1 cellular context compared by ENCODE assay signal in the genomic region with DNA sequence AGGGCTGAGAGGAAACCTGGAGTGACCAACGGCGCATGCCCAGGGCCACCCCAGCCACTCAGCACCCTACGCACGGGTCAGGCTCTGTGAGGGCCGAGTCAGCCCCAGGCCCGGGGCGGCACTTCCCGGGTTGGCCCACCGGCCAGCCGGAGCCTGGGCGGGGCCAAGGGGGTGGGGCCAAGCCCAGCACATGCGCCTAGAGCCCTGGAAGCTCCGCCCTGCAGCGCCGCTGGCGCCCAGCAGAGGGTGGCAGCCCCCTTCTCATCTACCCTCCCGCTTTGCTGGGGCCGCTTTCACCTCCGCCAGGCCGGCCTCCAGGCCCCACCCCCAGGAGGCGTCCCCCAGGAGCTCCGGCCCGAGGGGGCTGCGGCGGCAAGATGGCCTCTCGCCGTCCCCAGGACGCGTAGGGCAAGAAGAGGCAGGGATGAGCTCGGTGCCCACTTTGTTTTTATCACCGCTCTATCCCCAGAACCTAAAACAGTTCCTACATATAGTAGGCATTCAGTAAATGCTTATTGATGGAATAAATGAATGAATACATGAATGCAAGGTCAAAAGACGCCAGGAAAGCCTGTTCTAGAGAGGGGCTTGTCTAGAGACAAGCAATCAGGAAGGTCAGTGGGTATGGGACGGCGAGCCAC.
TF ChIP-seq lines count a peak whose summit lies in the region.

No MANE protein-coding gene starts in this region.

TF ChIP-seq in SK-N-SH, 30 proteins besides CTCF, POLR2A, EP300 and RAD21 (continued from another document):
- TF ChIP-seq, protein P1, sequence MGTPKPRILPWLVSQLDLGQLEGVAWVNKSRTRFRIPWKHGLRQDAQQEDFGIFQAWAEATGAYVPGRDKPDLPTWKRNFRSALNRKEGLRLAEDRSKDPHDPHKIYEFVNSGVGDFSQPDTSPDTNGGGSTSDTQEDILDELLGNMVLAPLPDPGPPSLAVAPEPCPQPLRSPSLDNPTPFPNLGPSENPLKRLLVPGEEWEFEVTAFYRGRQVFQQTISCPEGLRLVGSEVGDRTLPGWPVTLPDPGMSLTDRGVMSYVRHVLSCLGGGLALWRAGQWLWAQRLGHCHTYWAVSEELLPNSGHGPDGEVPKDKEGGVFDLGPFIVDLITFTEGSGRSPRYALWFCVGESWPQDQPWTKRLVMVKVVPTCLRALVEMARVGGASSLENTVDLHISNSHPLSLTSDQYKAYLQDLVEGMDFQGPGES (IDR thresholded peaks at IDR 0.05; ENCODE audit: low read depth, low read length), result no peak
- TF ChIP-seq TEAD4 (IDR thresholded peaks at IDR 0.05; ENCODE audit: borderline replicate concordance, insufficient read depth) (no peak), MEF2A (IDR thresholded peaks at IDR 0.05; ENCODE audit: borderline replicate concordance, low read depth) (no peak), CHD2 (IDR thresholded peaks at IDR 0.05; ENCODE audit: low read length, partially characterized antibody) (peak; percentile 64), RXRA (IDR thresholded peaks at IDR 0.05; ENCODE audit: borderline replicate concordance, low read depth) (no peak), SMC3 (IDR thresholded peaks at IDR 0.05; ENCODE audit: low read depth, low read length) (peak; percentile 84), SIN3A (IDR thresholded peaks at IDR 0.05; ENCODE audit: borderline replicate concordance, low read depth, low read length) (peak; percentile 31; the same call in 1 of the 2 replicates), POLR2AphosphoS5 (IDR thresholded peaks at IDR 0.05; ENCODE audit: low read depth, low read length) (peak; percentile 76; the same call in 1 of the 2 replicates), MXI1 (IDR thresholded peaks at IDR 0.05; ENCODE audit: low read depth, low read length) (peak; percentile 60; the same call in 1 of the 2 replicates), RFX5 (IDR thresholded peaks at IDR 0.05; ENCODE audit: low read length) (no peak), EZH2phosphoT487 (IDR thresholded peaks at IDR 0.05; ENCODE audit: borderline replicate concordance, low read depth) (no peak), RCOR1 (IDR thresholded peaks at IDR 0.05; ENCODE audit: low read length) (peak; percentile 39), TCF12 (IDR thresholded peaks at IDR 0.05) (no peak), JUND (IDR thresholded peaks at IDR 0.05) (no peak), NFIC (IDR thresholded peaks at IDR 0.05; ENCODE audit: borderline replicate concordance) (no peak), YY1 (IDR thresholded peaks at IDR 0.05; ENCODE audit: low read depth) (peak; percentile 83), GABPA (IDR thresholded peaks at IDR 0.05; ENCODE audit: low read depth) (no peak)
- TF ChIP-seq, protein P2, sequence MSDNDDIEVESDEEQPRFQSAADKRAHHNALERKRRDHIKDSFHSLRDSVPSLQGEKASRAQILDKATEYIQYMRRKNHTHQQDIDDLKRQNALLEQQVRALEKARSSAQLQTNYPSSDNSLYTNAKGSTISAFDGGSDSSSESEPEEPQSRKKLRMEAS (IDR thresholded peaks at IDR 0.05; ENCODE audit: low read depth), result peak; percentile 25; the same call in 1 of the 2 replicates
- TF ChIP-seq, protein P3, sequence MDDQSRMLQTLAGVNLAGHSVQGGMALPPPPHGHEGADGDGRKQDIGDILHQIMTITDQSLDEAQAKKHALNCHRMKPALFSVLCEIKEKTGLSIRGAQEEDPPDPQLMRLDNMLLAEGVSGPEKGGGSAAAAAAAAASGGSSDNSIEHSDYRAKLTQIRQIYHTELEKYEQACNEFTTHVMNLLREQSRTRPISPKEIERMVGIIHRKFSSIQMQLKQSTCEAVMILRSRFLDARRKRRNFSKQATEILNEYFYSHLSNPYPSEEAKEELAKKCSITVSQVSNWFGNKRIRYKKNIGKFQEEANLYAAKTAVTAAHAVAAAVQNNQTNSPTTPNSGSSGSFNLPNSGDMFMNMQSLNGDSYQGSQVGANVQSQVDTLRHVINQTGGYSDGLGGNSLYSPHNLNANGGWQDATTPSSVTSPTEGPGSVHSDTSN (IDR thresholded peaks at IDR 0.05), result no peak
- TF ChIP-seq, protein P4, sequence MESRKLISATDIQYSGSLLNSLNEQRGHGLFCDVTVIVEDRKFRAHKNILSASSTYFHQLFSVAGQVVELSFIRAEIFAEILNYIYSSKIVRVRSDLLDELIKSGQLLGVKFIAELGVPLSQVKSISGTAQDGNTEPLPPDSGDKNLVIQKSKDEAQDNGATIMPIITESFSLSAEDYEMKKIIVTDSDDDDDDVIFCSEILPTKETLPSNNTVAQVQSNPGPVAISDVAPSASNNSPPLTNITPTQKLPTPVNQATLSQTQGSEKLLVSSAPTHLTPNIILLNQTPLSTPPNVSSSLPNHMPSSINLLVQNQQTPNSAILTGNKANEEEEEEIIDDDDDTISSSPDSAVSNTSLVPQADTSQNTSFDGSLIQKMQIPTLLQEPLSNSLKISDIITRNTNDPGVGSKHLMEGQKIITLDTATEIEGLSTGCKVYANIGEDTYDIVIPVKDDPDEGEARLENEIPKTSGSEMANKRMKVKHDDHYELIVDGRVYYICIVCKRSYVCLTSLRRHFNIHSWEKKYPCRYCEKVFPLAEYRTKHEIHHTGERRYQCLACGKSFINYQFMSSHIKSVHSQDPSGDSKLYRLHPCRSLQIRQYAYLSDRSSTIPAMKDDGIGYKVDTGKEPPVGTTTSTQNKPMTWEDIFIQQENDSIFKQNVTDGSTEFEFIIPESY (IDR thresholded peaks at IDR 0.05; ENCODE audit: borderline replicate concordance, low read depth), result no peak
- TF ChIP-seq, protein P5, sequence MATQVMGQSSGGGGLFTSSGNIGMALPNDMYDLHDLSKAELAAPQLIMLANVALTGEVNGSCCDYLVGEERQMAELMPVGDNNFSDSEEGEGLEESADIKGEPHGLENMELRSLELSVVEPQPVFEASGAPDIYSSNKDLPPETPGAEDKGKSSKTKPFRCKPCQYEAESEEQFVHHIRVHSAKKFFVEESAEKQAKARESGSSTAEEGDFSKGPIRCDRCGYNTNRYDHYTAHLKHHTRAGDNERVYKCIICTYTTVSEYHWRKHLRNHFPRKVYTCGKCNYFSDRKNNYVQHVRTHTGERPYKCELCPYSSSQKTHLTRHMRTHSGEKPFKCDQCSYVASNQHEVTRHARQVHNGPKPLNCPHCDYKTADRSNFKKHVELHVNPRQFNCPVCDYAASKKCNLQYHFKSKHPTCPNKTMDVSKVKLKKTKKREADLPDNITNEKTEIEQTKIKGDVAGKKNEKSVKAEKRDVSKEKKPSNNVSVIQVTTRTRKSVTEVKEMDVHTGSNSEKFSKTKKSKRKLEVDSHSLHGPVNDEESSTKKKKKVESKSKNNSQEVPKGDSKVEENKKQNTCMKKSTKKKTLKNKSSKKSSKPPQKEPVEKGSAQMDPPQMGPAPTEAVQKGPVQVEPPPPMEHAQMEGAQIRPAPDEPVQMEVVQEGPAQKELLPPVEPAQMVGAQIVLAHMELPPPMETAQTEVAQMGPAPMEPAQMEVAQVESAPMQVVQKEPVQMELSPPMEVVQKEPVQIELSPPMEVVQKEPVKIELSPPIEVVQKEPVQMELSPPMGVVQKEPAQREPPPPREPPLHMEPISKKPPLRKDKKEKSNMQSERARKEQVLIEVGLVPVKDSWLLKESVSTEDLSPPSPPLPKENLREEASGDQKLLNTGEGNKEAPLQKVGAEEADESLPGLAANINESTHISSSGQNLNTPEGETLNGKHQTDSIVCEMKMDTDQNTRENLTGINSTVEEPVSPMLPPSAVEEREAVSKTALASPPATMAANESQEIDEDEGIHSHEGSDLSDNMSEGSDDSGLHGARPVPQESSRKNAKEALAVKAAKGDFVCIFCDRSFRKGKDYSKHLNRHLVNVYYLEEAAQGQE (IDR thresholded peaks at IDR 0.05; ENCODE audit: low read depth, low read length), result no peak
